16 cellular contexts compared by ENCODE assay signal in genomic region chr20:64030371-64031134, GRCh38. TPM values are rescaled to one million over a fixed set of nuclear protein-coding genes. Genes with fewer than 3 reads are reported as not detected.
"Had no signal": no experiment of that assay in that cellular context is flagged by ENCODE, and none has a peak within 500 bp of the region (broad histone marks: within the 10 kb centered on the region; RNA-seq: fewer than 3 reads in every experiment).

No MANE protein-coding gene starts in this region.

- ATAC-seq: left lobe of liver had no signal

- H3K27ac ChIP-seq: brain microvascular endothelial cell, esophagus muscularis mucosa, ovary, thyroid gland, uterus had no signal

- H3K4me1 ChIP-seq: esophagus muscularis mucosa, thyroid gland, uterus had no signal

- H3K4me3 Mint-ChIP-seq: activated CD4-positive, alpha-beta memory T cell treated with anti-CD3 and anti-CD28 coated beads, Interleukin-2, amount 10 ng/mL, durations not matched to agents 7 days and 5 days had no signal

- H3K27me3 Mint-ChIP-seq: activated CD4-positive, alpha-beta memory T cell treated with anti-CD3 and anti-CD28 coated beads, Interleukin-2, amount 10 ng/mL, durations not matched to agents 7 days and 5 days had no signal

- H3K27ac Mint-ChIP-seq: activated CD4-positive, alpha-beta memory T cell treated with anti-CD3 and anti-CD28 coated beads, Interleukin-2, amount 10 ng/mL, durations not matched to agents 7 days and 5 days had no signal

- H3K9me3 ChIP-seq: esophagus muscularis mucosa, ovary, thyroid gland, uterus had no signal

- DNase-seq: activated CD4-positive, alpha-beta memory T cell treated with anti-CD3 and anti-CD28 coated beads, Interleukin-2, amount 10 ng/mL, durations not matched to agents 7 days and 5 days; activated CD4-positive, alpha-beta T cell treated with anti-CD3 and anti-CD28 coated beads for 1 hour; activated naive CD4-positive, alpha-beta T cell treated with anti-CD3 and anti-CD28 coated beads, Interleukin-2, amount 50 U/mL, for 16 hours; amygdala; brain microvascular endothelial cell; head of caudate nucleus; ovary; stimulated activated CD4-positive, alpha-beta T cell treated with anti-CD3 and anti-CD28 coated beads, Interleukin-15, amount 100 ng/mL, for 24 hours; stimulated activated CD4-positive, alpha-beta T cell treated with anti-CD3 and anti-CD28 coated beads, Interleukin-4, amount 100 ng/mL, for 4 hours; thyroid gland; uterus had no signal

- H3K27me3 ChIP-seq: brain microvascular endothelial cell, ovary, thyroid gland, uterus had no signal

- H3K4me3 ChIP-seq: esophagus muscularis mucosa, ovary, thyroid gland, uterus had no signal

- FAIRE-seq: endometrium, islet of Langerhans had no signal

- H3K36me3 ChIP-seq: ovary, uterus had no signal

- H3K9me3 Mint-ChIP-seq: activated CD4-positive, alpha-beta memory T cell treated with anti-CD3 and anti-CD28 coated beads, Interleukin-2, amount 10 ng/mL, durations not matched to agents 7 days and 5 days had no signal

RNA-seq across cellular contexts. Expression of gene SOX18, which starts 18.9 kb away (rescaled TPM):
- total RNA-seq: fibroblast of villous mesenchyme had no signal
